In the genomic region with DNA sequence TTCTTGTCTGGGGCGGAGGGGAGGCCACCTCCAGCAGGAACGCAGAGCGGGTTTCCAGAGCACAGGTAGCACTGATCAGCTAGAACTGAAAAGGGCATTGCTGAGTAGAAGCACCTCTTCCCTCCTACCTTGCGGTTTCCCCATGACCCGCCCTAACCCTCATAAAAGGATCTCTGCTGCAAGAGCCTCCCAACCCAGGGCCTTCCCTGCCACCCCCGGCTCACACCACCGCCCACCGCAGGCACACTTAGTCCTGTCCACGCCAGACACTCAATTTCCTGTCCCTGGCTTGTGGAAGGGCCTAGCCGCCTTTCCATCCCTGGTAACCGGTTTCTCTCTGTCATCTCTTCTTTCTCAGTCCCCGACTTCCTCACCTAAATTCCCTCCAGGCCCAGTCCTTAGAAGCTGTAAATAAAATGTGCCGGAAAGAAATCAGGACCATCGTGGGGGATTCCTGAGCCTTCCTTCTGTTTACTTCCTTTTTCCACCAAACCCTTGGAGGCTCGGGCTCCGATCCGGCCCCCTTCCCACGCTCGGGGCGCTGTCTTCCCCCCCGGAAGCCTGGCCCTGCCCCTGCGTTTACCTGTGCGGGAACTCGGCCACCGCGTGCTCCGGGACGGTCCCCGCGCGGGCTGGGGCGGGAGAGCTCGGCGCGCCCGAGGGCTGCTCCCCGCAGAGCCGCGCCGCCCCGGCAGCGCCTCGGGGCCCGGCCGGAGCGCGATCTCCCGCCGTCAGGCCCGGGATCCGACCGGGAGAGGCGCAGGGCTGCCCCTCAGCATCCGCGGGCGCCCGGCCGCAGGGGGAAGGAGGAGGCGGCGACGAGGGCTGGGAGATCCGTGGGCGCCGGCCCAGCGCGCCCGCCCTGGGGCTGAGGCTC, we compare ENCODE assay signal across 1 cellular context.
TF ChIP-seq lines count a peak whose summit lies in the region.

No MANE protein-coding gene starts in this region.

TF ChIP-seq in GM23338, 12 proteins besides CTCF, POLR2A, EP300 and RAD21 (continued from another document):
- TF ChIP-seq, protein P1, sequence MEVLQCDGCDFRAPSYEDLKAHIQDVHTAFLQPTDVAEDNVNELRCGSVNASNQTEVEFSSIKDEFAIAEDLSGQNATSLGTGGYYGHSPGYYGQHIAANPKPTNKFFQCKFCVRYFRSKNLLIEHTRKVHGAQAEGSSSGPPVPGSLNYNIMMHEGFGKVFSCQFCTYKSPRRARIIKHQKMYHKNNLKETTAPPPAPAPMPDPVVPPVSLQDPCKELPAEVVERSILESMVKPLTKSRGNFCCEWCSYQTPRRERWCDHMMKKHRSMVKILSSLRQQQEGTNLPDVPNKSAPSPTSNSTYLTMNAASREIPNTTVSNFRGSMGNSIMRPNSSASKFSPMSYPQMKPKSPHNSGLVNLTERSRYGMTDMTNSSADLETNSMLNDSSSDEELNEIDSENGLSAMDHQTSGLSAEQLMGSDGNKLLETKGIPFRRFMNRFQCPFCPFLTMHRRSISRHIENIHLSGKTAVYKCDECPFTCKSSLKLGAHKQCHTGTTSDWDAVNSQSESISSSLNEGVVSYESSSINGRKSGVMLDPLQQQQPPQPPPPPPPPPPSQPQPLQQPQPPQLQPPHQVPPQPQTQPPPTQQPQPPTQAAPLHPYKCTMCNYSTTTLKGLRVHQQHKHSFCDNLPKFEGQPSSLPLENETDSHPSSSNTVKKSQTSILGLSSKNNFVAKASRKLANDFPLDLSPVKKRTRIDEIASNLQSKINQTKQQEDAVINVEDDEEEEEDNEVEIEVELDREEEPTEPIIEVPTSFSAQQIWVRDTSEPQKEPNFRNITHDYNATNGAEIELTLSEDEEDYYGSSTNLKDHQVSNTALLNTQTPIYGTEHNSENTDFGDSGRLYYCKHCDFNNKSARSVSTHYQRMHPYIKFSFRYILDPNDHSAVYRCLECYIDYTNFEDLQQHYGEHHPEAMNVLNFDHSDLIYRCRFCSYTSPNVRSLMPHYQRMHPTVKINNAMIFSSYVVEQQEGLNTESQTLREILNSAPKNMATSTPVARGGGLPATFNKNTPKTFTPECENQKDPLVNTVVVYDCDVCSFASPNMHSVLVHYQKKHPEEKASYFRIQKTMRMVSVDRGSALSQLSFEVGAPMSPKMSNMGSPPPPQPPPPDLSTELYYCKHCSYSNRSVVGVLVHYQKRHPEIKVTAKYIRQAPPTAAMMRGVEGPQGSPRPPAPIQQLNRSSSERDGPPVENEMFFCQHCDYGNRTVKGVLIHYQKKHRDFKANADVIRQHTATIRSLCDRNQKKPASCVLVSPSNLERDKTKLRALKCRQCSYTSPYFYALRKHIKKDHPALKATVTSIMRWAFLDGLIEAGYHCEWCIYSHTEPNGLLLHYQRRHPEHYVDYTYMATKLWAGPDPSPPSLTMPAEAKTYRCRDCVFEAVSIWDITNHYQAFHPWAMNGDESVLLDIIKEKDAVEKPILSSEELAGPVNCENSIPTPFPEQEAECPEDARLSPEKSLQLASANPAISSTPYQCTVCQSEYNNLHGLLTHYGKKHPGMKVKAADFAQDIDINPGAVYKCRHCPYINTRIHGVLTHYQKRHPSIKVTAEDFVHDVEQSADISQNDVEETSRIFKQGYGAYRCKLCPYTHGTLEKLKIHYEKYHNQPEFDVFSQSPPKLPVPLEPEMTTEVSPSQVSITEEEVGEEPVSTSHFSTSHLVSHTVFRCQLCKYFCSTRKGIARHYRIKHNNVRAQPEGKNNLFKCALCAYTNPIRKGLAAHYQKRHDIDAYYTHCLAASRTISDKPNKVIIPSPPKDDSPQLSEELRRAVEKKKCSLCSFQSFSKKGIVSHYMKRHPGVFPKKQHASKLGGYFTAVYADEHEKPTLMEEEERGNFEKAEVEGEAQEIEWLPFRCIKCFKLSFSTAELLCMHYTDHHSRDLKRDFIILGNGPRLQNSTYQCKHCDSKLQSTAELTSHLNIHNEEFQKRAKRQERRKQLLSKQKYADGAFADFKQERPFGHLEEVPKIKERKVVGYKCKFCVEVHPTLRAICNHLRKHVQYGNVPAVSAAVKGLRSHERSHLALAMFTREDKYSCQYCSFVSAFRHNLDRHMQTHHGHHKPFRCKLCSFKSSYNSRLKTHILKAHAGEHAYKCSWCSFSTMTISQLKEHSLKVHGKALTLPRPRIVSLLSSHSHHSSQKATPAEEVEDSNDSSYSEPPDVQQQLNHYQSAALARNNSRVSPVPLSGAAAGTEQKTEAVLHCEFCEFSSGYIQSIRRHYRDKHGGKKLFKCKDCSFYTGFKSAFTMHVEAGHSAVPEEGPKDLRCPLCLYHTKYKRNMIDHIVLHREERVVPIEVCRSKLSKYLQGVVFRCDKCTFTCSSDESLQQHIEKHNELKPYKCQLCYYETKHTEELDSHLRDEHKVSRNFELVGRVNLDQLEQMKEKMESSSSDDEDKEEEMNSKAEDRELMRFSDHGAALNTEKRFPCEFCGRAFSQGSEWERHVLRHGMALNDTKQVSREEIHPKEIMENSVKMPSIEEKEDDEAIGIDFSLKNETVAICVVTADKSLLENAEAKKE (CRISPR knock-in tag; IDR thresholded peaks at IDR 0.05): no peak
- no peak for TF ChIP-seq CREB1 (CRISPR knock-in tag; IDR thresholded peaks at IDR 0.05; ENCODE audit: low read depth)
- TF ChIP-seq, protein P2, sequence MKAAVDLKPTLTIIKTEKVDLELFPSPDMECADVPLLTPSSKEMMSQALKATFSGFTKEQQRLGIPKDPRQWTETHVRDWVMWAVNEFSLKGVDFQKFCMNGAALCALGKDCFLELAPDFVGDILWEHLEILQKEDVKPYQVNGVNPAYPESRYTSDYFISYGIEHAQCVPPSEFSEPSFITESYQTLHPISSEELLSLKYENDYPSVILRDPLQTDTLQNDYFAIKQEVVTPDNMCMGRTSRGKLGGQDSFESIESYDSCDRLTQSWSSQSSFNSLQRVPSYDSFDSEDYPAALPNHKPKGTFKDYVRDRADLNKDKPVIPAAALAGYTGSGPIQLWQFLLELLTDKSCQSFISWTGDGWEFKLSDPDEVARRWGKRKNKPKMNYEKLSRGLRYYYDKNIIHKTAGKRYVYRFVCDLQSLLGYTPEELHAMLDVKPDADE (IDR thresholded peaks at IDR 0.05): no peak
- TF ChIP-seq POLR2AphosphoS5 (IDR thresholded peaks at IDR 0.05; ENCODE audit: low read depth): no peak
- TF ChIP-seq STAT1 (IDR thresholded peaks at IDR 0.05; ENCODE audit: unreplicated experiment): no peak
- no peak for TF ChIP-seq ZNF114 (CRISPR knock-in tag; IDR thresholded peaks at IDR 0.05)
- TF ChIP-seq NANOG (IDR thresholded peaks at IDR 0.05; ENCODE audit: borderline replicate concordance): no peak
- no peak for TF ChIP-seq EZH2phosphoT487 (IDR thresholded peaks at IDR 0.05; ENCODE audit: unreplicated experiment)
- TF ChIP-seq, protein P3, sequence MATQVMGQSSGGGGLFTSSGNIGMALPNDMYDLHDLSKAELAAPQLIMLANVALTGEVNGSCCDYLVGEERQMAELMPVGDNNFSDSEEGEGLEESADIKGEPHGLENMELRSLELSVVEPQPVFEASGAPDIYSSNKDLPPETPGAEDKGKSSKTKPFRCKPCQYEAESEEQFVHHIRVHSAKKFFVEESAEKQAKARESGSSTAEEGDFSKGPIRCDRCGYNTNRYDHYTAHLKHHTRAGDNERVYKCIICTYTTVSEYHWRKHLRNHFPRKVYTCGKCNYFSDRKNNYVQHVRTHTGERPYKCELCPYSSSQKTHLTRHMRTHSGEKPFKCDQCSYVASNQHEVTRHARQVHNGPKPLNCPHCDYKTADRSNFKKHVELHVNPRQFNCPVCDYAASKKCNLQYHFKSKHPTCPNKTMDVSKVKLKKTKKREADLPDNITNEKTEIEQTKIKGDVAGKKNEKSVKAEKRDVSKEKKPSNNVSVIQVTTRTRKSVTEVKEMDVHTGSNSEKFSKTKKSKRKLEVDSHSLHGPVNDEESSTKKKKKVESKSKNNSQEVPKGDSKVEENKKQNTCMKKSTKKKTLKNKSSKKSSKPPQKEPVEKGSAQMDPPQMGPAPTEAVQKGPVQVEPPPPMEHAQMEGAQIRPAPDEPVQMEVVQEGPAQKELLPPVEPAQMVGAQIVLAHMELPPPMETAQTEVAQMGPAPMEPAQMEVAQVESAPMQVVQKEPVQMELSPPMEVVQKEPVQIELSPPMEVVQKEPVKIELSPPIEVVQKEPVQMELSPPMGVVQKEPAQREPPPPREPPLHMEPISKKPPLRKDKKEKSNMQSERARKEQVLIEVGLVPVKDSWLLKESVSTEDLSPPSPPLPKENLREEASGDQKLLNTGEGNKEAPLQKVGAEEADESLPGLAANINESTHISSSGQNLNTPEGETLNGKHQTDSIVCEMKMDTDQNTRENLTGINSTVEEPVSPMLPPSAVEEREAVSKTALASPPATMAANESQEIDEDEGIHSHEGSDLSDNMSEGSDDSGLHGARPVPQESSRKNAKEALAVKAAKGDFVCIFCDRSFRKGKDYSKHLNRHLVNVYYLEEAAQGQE (IDR thresholded peaks at IDR 0.05; ENCODE audit: unreplicated experiment): no peak
- TF ChIP-seq JUNB (IDR thresholded peaks at IDR 0.05; ENCODE audit: unreplicated experiment): no peak
TF ChIP-seq in GM23338: peak in this region for 0.
